In the genomic region with DNA sequence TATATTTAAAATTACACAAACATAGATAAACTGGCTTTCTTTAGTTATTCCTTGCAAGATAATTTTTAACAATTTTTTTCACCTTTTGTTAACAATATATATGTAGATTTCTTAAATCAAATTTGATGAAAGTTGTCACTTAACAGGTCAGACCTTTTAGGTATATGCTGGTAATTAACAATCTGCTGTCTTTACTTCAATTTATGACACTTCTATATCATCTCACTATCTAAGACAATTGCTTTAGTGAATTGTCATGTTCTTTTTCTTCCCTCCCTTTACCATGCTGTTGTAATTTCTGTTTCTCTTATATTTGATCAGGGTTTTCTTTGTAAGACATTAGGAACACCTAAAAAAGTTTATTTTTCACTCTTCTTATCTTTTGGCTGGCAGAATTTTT, we compare ENCODE assay signal across 1 cellular context.
TF ChIP-seq lines count a peak whose summit lies in the region.

No MANE protein-coding gene starts in this region.

TF ChIP-seq in HepG2, 621 proteins besides CTCF, POLR2A, EP300 and RAD21 (continued from another document):
- no peak for TF ChIP-seq ZBTB37 (CRISPR knock-in tag; IDR thresholded peaks at IDR 0.05)
